In genomic region chr13:51865838-51866237, GRCh38 we compare ENCODE assay signal across 1 cellular context.
TF ChIP-seq lines count a peak whose summit lies in the region.

No MANE protein-coding gene starts in this region.

TF ChIP-seq in K562, 482 proteins besides CTCF, POLR2A, EP300 and RAD21:
- no peak for TF ChIP-seq ZC3H8 (IDR thresholded peaks at IDR 0.05)
TF ChIP-seq in K562: peak in this region for 0.
